In the genomic region with DNA sequence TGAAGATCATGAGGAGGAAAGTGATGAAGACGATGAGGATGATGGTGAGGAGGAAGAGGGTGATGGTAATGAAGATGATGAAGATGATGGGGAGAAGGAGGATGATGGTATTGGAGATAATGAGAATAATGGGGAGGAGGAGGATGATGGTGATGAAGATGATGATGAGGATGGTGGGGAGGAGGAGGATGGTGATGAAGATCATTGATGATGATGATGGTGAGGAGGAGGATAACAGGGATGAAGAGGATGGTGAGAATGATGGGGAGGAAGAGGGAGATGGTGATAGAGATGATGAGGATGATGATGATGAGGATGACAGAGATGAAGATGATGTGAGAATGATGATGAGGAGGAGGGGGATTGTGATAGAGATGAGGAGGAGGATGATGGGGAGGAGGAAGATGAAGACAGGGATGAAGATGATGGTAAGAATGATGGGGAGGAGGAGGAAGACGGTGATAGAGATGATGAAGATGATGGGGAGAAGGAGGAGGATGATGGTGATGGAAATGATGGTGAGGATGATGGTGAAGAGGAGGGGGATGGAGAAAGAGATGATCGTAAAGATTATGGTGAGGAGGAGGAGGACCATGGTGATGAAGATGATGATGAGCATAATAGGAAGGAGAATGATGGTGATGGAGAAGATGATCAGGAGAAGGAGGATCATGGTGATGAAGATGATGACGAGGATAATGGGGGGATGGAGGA, we compare ENCODE assay signal across 31 cellular contexts.
"Had no signal": no experiment of that assay in that cellular context is flagged by ENCODE, and none has a peak within 500 bp of the region (broad histone marks: within the 10 kb centered on the region; RNA-seq: fewer than 3 reads in every experiment).

No MANE protein-coding gene starts in this region.

- FAIRE-seq: astrocyte, TTC549 had no signal

- H3K27me3 ChIP-seq: body of pancreas, brain microvascular endothelial cell, breast epithelium had no signal

- H3K4me3 ChIP-seq: adrenal gland, body of pancreas, breast epithelium had no signal

- H3K27ac ChIP-seq: adrenal gland, body of pancreas, brain microvascular endothelial cell, breast epithelium, VCaP had no signal

- H3K9me3 ChIP-seq: adrenal gland, body of pancreas, breast epithelium had no signal

- ATAC-seq: activated CD4-positive, CD25-positive, alpha-beta regulatory T cell treated with anti-CD3 and anti-CD28 coated beads, Interleukin-2, amount 50 U/mL, for 24 hours; activated CD8-positive, alpha-beta memory T cell treated with anti-CD3 and anti-CD28 coated beads, Interleukin-2, amount 10 ng/mL, durations not matched to agents 7 days and 5 days; activated CD8-positive, alpha-beta T cell treated with anti-CD3 and anti-CD28 coated beads, Interleukin-2, amount 10 ng/mL, durations not matched to agents 7 days and 5 days; activated naive CD4-positive, alpha-beta T cell treated with anti-CD3 and anti-CD28 coated beads, Interleukin-2, amount 50 U/mL, for 72 hours; activated T-helper 17 cell treated with anti-CD3 and anti-CD28 coated beads, Interleukin-2, amount 50 U/mL, for 72 hours had no signal

- H3K36me3 ChIP-seq: adrenal gland, brain microvascular endothelial cell, breast epithelium had no signal

- DNase-seq: activated CD4-positive, alpha-beta memory T cell treated with anti-CD3 and anti-CD28 coated beads, Interleukin-2, amount 10 ng/mL, durations not matched to agents 7 days and 5 days; activated CD4-positive, alpha-beta T cell treated with anti-CD3 and anti-CD28 coated beads for 1 hour; activated CD4-positive, alpha-beta T cell treated with anti-CD3 and anti-CD28 coated beads, Interleukin-2, amount 10 ng/mL, durations not matched to agents 7 days and 5 days; activated CD4-positive, CD25-positive, alpha-beta regulatory T cell; activated CD8-positive, alpha-beta memory T cell treated with anti-CD3 and anti-CD28 coated beads for 24 hours; activated CD8-positive, alpha-beta memory T cell treated with anti-CD3 and anti-CD28 coated beads, Interleukin-2, amount 10 ng/mL, durations not matched to agents 7 days and 5 days; activated CD8-positive, alpha-beta memory T cell treated with anti-CD3 and anti-CD28 coated beads, Interleukin-2, amount 50 U/mL, for 48 hours; activated CD8-positive, alpha-beta T cell treated with anti-CD3 and anti-CD28 coated beads, Interleukin-2, amount 10 ng/mL, durations not matched to agents 7 days and 5 days; activated effector memory CD4-positive, alpha-beta T cell treated with anti-CD3 and anti-CD28 coated beads, Interleukin-2, amount 50 U/mL, for 16 hours; activated gamma-delta T cell treated with Interleukin-2 at 50 U/mL for 16 hours; activated naive CD4-positive, alpha-beta T cell; activated naive CD4-positive, alpha-beta T cell treated with anti-CD3 and anti-CD28 coated beads for 36 hours; activated naive CD4-positive, alpha-beta T cell treated with anti-CD3 and anti-CD28 coated beads, Interleukin-2, amount 50 U/mL, for 16 hours; activated naive CD8-positive, alpha-beta T cell treated with anti-CD3 and anti-CD28 coated beads for 36 hours; activated T-cell treated with anti-CD3 and anti-CD28 coated beads, Interleukin-2, amount 50 U/mL, for 24 hours; activated T-cell treated with anti-CD3 and anti-CD28 coated beads, Interleukin-2, amount 50 U/mL, for 48 hours; amniotic stem cell; aorta; brain microvascular endothelial cell; central memory CD4-positive, alpha-beta T cell; T-helper 2 cell; T-helper 9 cell had no signal

- H3K4me1 ChIP-seq: adrenal gland, body of pancreas, breast epithelium had no signal
